Comparison of ENCODE assay signal across 15 cellular contexts in genomic region chr6:31000067-31000860, GRCh38. TPM values are rescaled to one million over a fixed set of nuclear protein-coding genes. Genes with fewer than 3 reads are reported as not detected.
"Had no signal": no experiment of that assay in that cellular context is flagged by ENCODE, and none has a peak within 500 bp of the region (broad histone marks: within the 10 kb centered on the region; RNA-seq: fewer than 3 reads in every experiment).

No MANE protein-coding gene starts in this region.

RNA-seq across cellular contexts. Expression of gene MUC22, which starts 10.0 kb away (rescaled TPM):
- total RNA-seq: colonic mucosa; dermis microvascular lymphatic vessel endothelial cell; endodermal cell; glomerular endothelial cell; kidney epithelial cell; lower leg skin; mammary epithelial cell; mononuclear cell; mucosa of gallbladder; naive thymus-derived CD4-positive, alpha-beta T cell had no signal
- polyA plus RNA-seq: keratinocyte; mammary epithelial cell; naive thymus-derived CD4-positive, alpha-beta T cell had no signal

RNA-seq across cellular contexts. Expression of gene MUC21, which starts 16.7 kb away (rescaled TPM):
- total RNA-seq: colonic mucosa; dermis microvascular lymphatic vessel endothelial cell; endodermal cell; gastrocnemius medialis; glomerular endothelial cell; heart right ventricle; kidney epithelial cell; left cardiac atrium; left ventricle myocardium superior; lower leg skin; mammary epithelial cell; mononuclear cell; naive thymus-derived CD4-positive, alpha-beta T cell had no signal
- polyA plus RNA-seq: keratinocyte; mammary epithelial cell; naive thymus-derived CD4-positive, alpha-beta T cell had no signal

RNA-seq across cellular contexts. Expression of gene MUCL3, which starts 59.5 kb away (rescaled TPM):
- total RNA-seq: dermis microvascular lymphatic vessel endothelial cell; gastrocnemius medialis; glomerular endothelial cell; kidney epithelial cell; left cardiac atrium; left ventricle myocardium superior; lower leg skin; mammary epithelial cell; mononuclear cell; naive thymus-derived CD4-positive, alpha-beta T cell had no signal
- polyA plus RNA-seq: heart right ventricle; keratinocyte; naive thymus-derived CD4-positive, alpha-beta T cell had no signal
